Comparison of ENCODE assay signal across 39 cellular contexts in the genomic region with DNA sequence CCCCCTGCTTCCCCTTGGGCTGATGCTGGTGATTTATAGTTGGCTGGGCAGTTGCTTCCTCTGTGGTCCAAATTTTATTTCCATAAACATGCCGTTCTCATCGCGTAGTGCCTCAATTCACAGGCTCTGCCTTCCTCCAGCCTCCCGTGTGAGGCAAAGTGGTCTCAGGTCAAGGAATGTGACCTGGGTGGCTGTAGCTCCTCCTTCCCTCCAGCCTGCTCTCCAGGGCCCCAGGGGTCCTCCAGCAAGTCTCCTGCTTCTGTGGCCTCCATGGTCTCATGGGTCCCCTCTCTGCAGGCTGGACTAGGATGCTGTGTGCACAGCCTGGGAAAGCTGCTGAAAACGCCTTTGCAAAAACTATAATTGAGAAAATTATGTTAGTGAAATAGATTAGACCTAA.
"Had no signal": no experiment of that assay in that cellular context is flagged by ENCODE, and none has a peak within 500 bp of the region (broad histone marks: within the 10 kb centered on the region; RNA-seq: fewer than 3 reads in every experiment).

No MANE protein-coding gene starts in this region.

- H3K4me3 ChIP-seq: adrenal gland, body of pancreas, breast epithelium had no signal

- H3K36me3 Mint-ChIP-seq: activated CD4-positive, alpha-beta memory T cell treated with anti-CD3 and anti-CD28 coated beads for 36 hours; activated naive CD4-positive, alpha-beta T cell treated with anti-CD3 and anti-CD28 coated beads, Interleukin-2, amount 50 U/mL, for 72 hours; activated naive CD8-positive, alpha-beta T cell treated with anti-CD3 and anti-CD28 coated beads for 36 hours had no signal

- H3K9me3 ChIP-seq: adrenal gland, body of pancreas, breast epithelium had no signal

- FAIRE-seq: astrocyte, TTC549 had no signal

- DNase-seq: activated B cell treated with CpG ODN at 0.5 μM for 24 hours; activated CD4-positive, alpha-beta memory T cell treated with anti-CD3 and anti-CD28 coated beads for 36 hours; activated CD4-positive, alpha-beta T cell treated with anti-CD3 and anti-CD28 coated beads for 4 hours; activated CD4-positive, alpha-beta T cell treated with anti-CD3 and anti-CD28 coated beads, Interleukin-2, amount 10 ng/mL, durations not matched to agents 24 days and 14 days; activated CD4-positive, alpha-beta T cell treated with anti-CD3 and anti-CD28 coated beads, Interleukin-2, amount 50 U/mL, for 1 hour; activated CD4-positive, alpha-beta T cell treated with anti-CD3 and anti-CD28 coated beads, Interleukin-2, amount 50 U/mL, for 4 hours; activated CD4-positive, CD25-positive, alpha-beta regulatory T cell treated with anti-CD3 and anti-CD28 coated beads, Interleukin-2, amount 50 U/mL, for 72 hours; activated CD8-positive, alpha-beta memory T cell treated with anti-CD3 and anti-CD28 coated beads, Interleukin-2, amount 50 U/mL, for 4 hours; activated CD8-positive, alpha-beta T cell treated with anti-CD3 and anti-CD28 coated beads for 36 hours; activated effector memory CD4-positive, alpha-beta T cell treated with anti-CD3 and anti-CD28 coated beads, Interleukin-2, amount 50 U/mL, for 16 hours; activated gamma-delta T cell treated with Interleukin-2 at 50 U/mL for 16 hours; activated naive CD4-positive, alpha-beta T cell; activated naive CD4-positive, alpha-beta T cell treated with anti-CD3 and anti-CD28 coated beads for 36 hours; activated naive CD4-positive, alpha-beta T cell treated with anti-CD3 and anti-CD28 coated beads, Interleukin-2, amount 50 U/mL, for 16 hours; activated naive CD8-positive, alpha-beta T cell treated with anti-CD3 and anti-CD28 coated beads for 36 hours; activated T-cell treated with anti-CD3 and anti-CD28 coated beads for 4 hours; activated T-cell treated with anti-CD3 and anti-CD28 coated beads, Interleukin-2, amount 50 U/mL, for 1 hour; activated T-cell treated with anti-CD3 and anti-CD28 coated beads, Interleukin-2, amount 50 U/mL, for 4 hours; activated T-cell treated with anti-CD3 and anti-CD28 coated beads, Interleukin-2, amount 50 U/mL, for 72 hours; amniotic stem cell; aorta; body of pancreas; brain microvascular endothelial cell; caudate nucleus; cerebellar nuclear complex; T-helper 1 cell; T-helper 2 cell; T-helper 9 cell had no signal

- H3K36me3 ChIP-seq: adrenal gland, brain microvascular endothelial cell, breast epithelium had no signal

- H3K27ac ChIP-seq: adrenal gland, body of pancreas, brain microvascular endothelial cell, breast epithelium, VCaP had no signal

- H3K4me1 ChIP-seq: adrenal gland, body of pancreas, breast epithelium had no signal

- H3K4me1 Mint-ChIP-seq: activated B cell treated with CpG ODN at 0.5 μM for 24 hours; activated CD4-positive, alpha-beta T cell treated with anti-CD3 and anti-CD28 coated beads, Interleukin-2, amount 10 ng/mL, durations not matched to agents 24 days and 14 days; activated naive CD8-positive, alpha-beta T cell treated with anti-CD3 and anti-CD28 coated beads for 36 hours; activated T-helper 17 cell treated with anti-CD3 and anti-CD28 coated beads, Interleukin-2, amount 50 U/mL, for 72 hours; central memory CD8-positive, alpha-beta T cell had no signal

- ATAC-seq: activated CD8-positive, alpha-beta T cell treated with anti-CD3 and anti-CD28 coated beads for 36 hours; activated naive CD4-positive, alpha-beta T cell treated with anti-CD3 and anti-CD28 coated beads, Interleukin-2, amount 50 U/mL, for 72 hours; activated T-cell treated with anti-CD3 and anti-CD28 coated beads, Interleukin-2, amount 50 U/mL, for 4 hours; activated T-cell treated with anti-CD3 and anti-CD28 coated beads, Interleukin-2, amount 50 U/mL, for 72 hours; activated T-helper 17 cell treated with anti-CD3 and anti-CD28 coated beads, Interleukin-2, amount 50 U/mL, for 72 hours; body of pancreas had no signal

- H3K27me3 ChIP-seq: adrenal gland, body of pancreas, brain microvascular endothelial cell had no signal

- H3K9me3 Mint-ChIP-seq: activated B cell treated with CpG ODN at 0.5 μM for 24 hours; activated CD4-positive, alpha-beta memory T cell treated with anti-CD3 and anti-CD28 coated beads for 36 hours; activated CD4-positive, alpha-beta T cell treated with anti-CD3 and anti-CD28 coated beads, Interleukin-2, amount 10 ng/mL, durations not matched to agents 24 days and 14 days; activated CD8-positive, alpha-beta T cell treated with anti-CD3 and anti-CD28 coated beads for 36 hours; activated naive CD4-positive, alpha-beta T cell treated with anti-CD3 and anti-CD28 coated beads for 36 hours; activated naive CD8-positive, alpha-beta T cell treated with anti-CD3 and anti-CD28 coated beads for 36 hours; activated T-cell treated with anti-CD3 and anti-CD28 coated beads, Interleukin-2, amount 50 U/mL, for 4 hours; activated T-helper 1 cell treated with anti-CD3 and anti-CD28 coated beads, Interleukin-12 subunit alpha, Interleukin-12 subunit beta, Interleukin-2, Interleukin-4 antibody, amounts not matched to agents 30 ng/mL and 10 ng/mL and 1 ng/mL, durations not matched to agents 14 hours and 24 hours and 36 hours; activated T-helper 17 cell treated with anti-CD3 and anti-CD28 coated beads, Interleukin-2, amount 50 U/mL, for 72 hours; central memory CD8-positive, alpha-beta T cell; T-helper 1 cell treated with Interleukin-12 subunit alpha and Interleukin-12 subunit beta and Interleukin-4 antibody, amounts not matched to agents 30 μg/mL and 1 μg/mL, for 36 hours; T-helper 2 cell treated with Interferon-gamma antibody and Interleukin-4, amounts not matched to agents 5 μg/mL and 100 μg/mL, for 36 hours had no signal

- H3K27ac Mint-ChIP-seq: activated B cell treated with CpG ODN at 0.5 μM for 24 hours; activated CD4-positive, alpha-beta memory T cell treated with anti-CD3 and anti-CD28 coated beads for 36 hours; activated CD4-positive, alpha-beta T cell treated with anti-CD3 and anti-CD28 coated beads, Interleukin-2, amount 10 ng/mL, durations not matched to agents 24 days and 14 days; activated CD8-positive, alpha-beta T cell treated with anti-CD3 and anti-CD28 coated beads for 36 hours; activated naive CD4-positive, alpha-beta T cell treated with anti-CD3 and anti-CD28 coated beads for 36 hours; activated naive CD4-positive, alpha-beta T cell treated with anti-CD3 and anti-CD28 coated beads, Interleukin-2, amount 50 U/mL, for 72 hours; activated naive CD8-positive, alpha-beta T cell treated with anti-CD3 and anti-CD28 coated beads for 36 hours; activated T-cell treated with anti-CD3 and anti-CD28 coated beads, Interleukin-2, amount 50 U/mL, for 72 hours; activated T-helper 1 cell treated with anti-CD3 and anti-CD28 coated beads, Interleukin-12 subunit alpha, Interleukin-12 subunit beta, Interleukin-2, Interleukin-4 antibody, amounts not matched to agents 30 ng/mL and 10 ng/mL and 1 ng/mL, durations not matched to agents 14 hours and 24 hours and 36 hours; activated T-helper 17 cell treated with anti-CD3 and anti-CD28 coated beads, Interleukin-2, amount 50 U/mL, for 72 hours; T-helper 1 cell treated with Interleukin-12 subunit alpha and Interleukin-12 subunit beta and Interleukin-4 antibody, amounts not matched to agents 30 μg/mL and 1 μg/mL, for 36 hours; T-helper 2 cell treated with Interferon-gamma antibody and Interleukin-4, amounts not matched to agents 5 μg/mL and 100 μg/mL, for 36 hours had no signal

- H3K4me3 Mint-ChIP-seq: activated B cell treated with CpG ODN at 0.5 μM for 24 hours; activated CD4-positive, alpha-beta memory T cell treated with anti-CD3 and anti-CD28 coated beads for 36 hours; activated CD4-positive, alpha-beta T cell treated with anti-CD3 and anti-CD28 coated beads, Interleukin-2, amount 10 ng/mL, durations not matched to agents 24 days and 14 days; activated CD8-positive, alpha-beta T cell treated with anti-CD3 and anti-CD28 coated beads for 36 hours; activated naive CD4-positive, alpha-beta T cell treated with anti-CD3 and anti-CD28 coated beads for 36 hours; activated naive CD8-positive, alpha-beta T cell treated with anti-CD3 and anti-CD28 coated beads for 36 hours; activated T-cell treated with anti-CD3 and anti-CD28 coated beads, Interleukin-2, amount 50 U/mL, for 4 hours; activated T-cell treated with anti-CD3 and anti-CD28 coated beads, Interleukin-2, amount 50 U/mL, for 72 hours; activated T-helper 1 cell treated with anti-CD3 and anti-CD28 coated beads, Interleukin-12 subunit alpha, Interleukin-12 subunit beta, Interleukin-2, Interleukin-4 antibody, amounts not matched to agents 30 ng/mL and 10 ng/mL and 1 ng/mL, durations not matched to agents 14 hours and 24 hours and 36 hours; activated T-helper 17 cell treated with anti-CD3 and anti-CD28 coated beads, Interleukin-2, amount 50 U/mL, for 72 hours; central memory CD8-positive, alpha-beta T cell; T-helper 1 cell treated with Interleukin-12 subunit alpha and Interleukin-12 subunit beta and Interleukin-4 antibody, amounts not matched to agents 30 μg/mL and 1 μg/mL, for 36 hours; T-helper 2 cell treated with Interferon-gamma antibody and Interleukin-4, amounts not matched to agents 5 μg/mL and 100 μg/mL, for 36 hours had no signal
